18 cellular contexts compared by ENCODE assay signal in genomic region chr2:229178706-229179105, GRCh38.
DNase-seq lines count a peak whose midpoint lies in the region; ATAC-seq, FAIRE-seq and TF ChIP-seq lines count a peak whose summit lies in the region.
"Had no signal": no experiment of that assay in that cellular context is flagged by ENCODE, and none has a peak within 500 bp of the region (broad histone marks: within the 10 kb centered on the region; RNA-seq: fewer than 3 reads in every experiment).

No MANE protein-coding gene starts in this region.

- H3K4me1 ChIP-seq in right atrium auricular region (peaks cover 0 to 12% of the 10 kb centered on the region in 2 donors), right lobe of liver (peaks cover 0 to 32% (median 9%) of the 10 kb centered on the region in 4 donors), HepG2 (ENCODE audit: insufficient read depth, low read length) (no peaks in the 10 kb centered on the region), kidney (ENCODE audit: control insufficient read depth in 1 of 2, insufficient read depth in 1 of 2, low read depth in 1 of 2, low read length in 2 of 2) (peaks cover 0 to 2% of the 10 kb centered on the region in 2 donors), aorta (ENCODE audit: control insufficient read depth in 1 of 2, insufficient read depth in 2 of 2, low read length in 2 of 2) (peaks cover 5 to 6% of the 10 kb centered on the region in 2 donors)
- H3K4me1 ChIP-seq: A549, BLaER1 had no signal

- H2AFZ ChIP-seq in HepG2 (ENCODE audit: low read length), result no peak overlapping the region

- H3K9ac ChIP-seq in HepG2 (ENCODE audit: insufficient read depth, low read depth, low read length), result no peak overlapping the region
- no peak overlapping the region for H3K9ac ChIP-seq in kidney (ENCODE audit: low read length in 2 of 2)
- H3K9ac ChIP-seq: BLaER1 had no signal

- no peak for TF ChIP-seq EP300 in HepG2 (IDR thresholded peaks at IDR 0.05; ENCODE audit: low read depth in 2 of 2, low read length in 2 of 2)
- no peak for TF ChIP-seq EP300 in HepG2 (CRISPR knock-in tag; IDR thresholded peaks at IDR 0.05; ENCODE audit: borderline replicate concordance)

- TF ChIP-seq CTCF in right atrium auricular region (IDR thresholded peaks at IDR 0.05) (no peak), right lobe of liver (IDR thresholded peaks at IDR 0.05) (no peak), HepG2 (CRISPR knock-in tag; IDR thresholded peaks at IDR 0.05) (no peak), kidney (IDR thresholded peaks at IDR 0.05; ENCODE audit: borderline replicate concordance, extremely low read depth, insufficient read depth) (no peak)

- in situ Hi-C loops in HepG2 (cut with HindIII; ENCODE audit: extremely low pct_ligation_motif_present, low pct_unique_long_range_greater_than_20kb) (no loop called here), ACHN (cut with HindIII; ENCODE audit: low pct_ligation_motif_present, low pct_unique_long_range_greater_than_20kb, low sequenced_read_pairs) (no loop called here)

- no peak overlapping the region for H3K27ac ChIP-seq in right atrium auricular region
- peak overlapping the region in 2 of 3 donors; percentile 76 to 79 for H3K27ac ChIP-seq in right lobe of liver
- H3K27ac ChIP-seq in HepG2 (ENCODE audit: extremely low read length, insufficient read depth, low read length), result no peak overlapping the region
- no peak overlapping the region for H3K27ac ChIP-seq in kidney (ENCODE audit: low read depth in 2 of 2, low read length in 2 of 2)
- peak overlapping the region; percentile 73 to 79 for H3K27ac ChIP-seq in aorta (ENCODE audit: low read depth in 1 of 2, low read length in 2 of 2)
- H3K27ac ChIP-seq: 22Rv1, A549, BLaER1 had no signal

- FAIRE-seq in HepG2 (lab: Jason Lieb, UNC) (no peak), kidney (lab: Jason Lieb, UNC) (no peak)
- FAIRE-seq: A549, GM19239, H1 had no signal

- H3K9me3 ChIP-seq in right atrium auricular region (no peaks in the 10 kb centered on the region), right lobe of liver (no peaks in the 10 kb centered on the region), HepG2 (ENCODE audit: low read length) (peaks cover 96% of the 10 kb centered on the region), kidney (ENCODE audit: control insufficient read depth in 1 of 2, low read length in 2 of 2) (no peaks in the 10 kb centered on the region), aorta (ENCODE audit: control insufficient read depth, low read length) (no peaks in the 10 kb centered on the region)
- H3K9me3 ChIP-seq: A549, BLaER1 had no signal

- intact Hi-C loops in Right ventricle myocardium inferior (cut with DNase I) (no loop called here), right lobe of liver (cut with DNase I) (no loop called here), HepG2 (cut with micrococcal nuclease; ENCODE audit: unreplicated experiment) (no loop called here), kidney (cut with DNase I) (no loop called here), aorta (cut with DNase I) (no loop called here)

- no TSS peak for BruUV-seq in HepG2 (replicated peaks; lab: Mats Ljungman, UMichigan)

- H4K20me1 ChIP-seq in HepG2 (ENCODE audit: insufficient read depth, low read length), result no peaks in the 10 kb centered on the region
- H4K20me1 ChIP-seq: BLaER1 had no signal

- H3K36me3 ChIP-seq in right atrium auricular region, result no peaks in the 10 kb centered on the region
- H3K36me3 ChIP-seq in right lobe of liver, result no peaks in the 10 kb centered on the region
- no peaks in the 10 kb centered on the region for H3K36me3 ChIP-seq in HepG2 (replicated peaks in 1 of 2; ENCODE audit: control insufficient read depth in 1 of 2, insufficient read depth in 2 of 2, low read length in 2 of 2)
- no peaks in the 10 kb centered on the region for H3K36me3 ChIP-seq in kidney (ENCODE audit: control insufficient read depth in 1 of 2, insufficient read depth in 2 of 2, low read length in 2 of 2)
- H3K36me3 ChIP-seq in aorta (ENCODE audit: control insufficient read depth in 1 of 2, insufficient read depth in 2 of 2, low read length in 1 of 2), result no peaks in the 10 kb centered on the region
- H3K36me3 ChIP-seq: BLaER1 had no signal

- POLR2A ChIA-PET in HepG2 (lab: Yijun Ruan, JAX), result no interaction called here

- H3K4me3 ChIP-seq in right atrium auricular region (no peak overlapping the region), right lobe of liver (no peak overlapping the region), HepG2 (replicated peaks in 1 of 3; ENCODE audit: insufficient read depth in 1 of 3, low read depth in 2 of 3, low read length in 3 of 3) (no peak overlapping the region), kidney (ENCODE audit: low read length in 2 of 2) (no peak overlapping the region), aorta (ENCODE audit: low read length in 2 of 2) (no peak overlapping the region)
- H3K4me3 ChIP-seq: A549, BLaER1 had no signal

- 55% methylated on average over 5 of the region's 5 CpGs for WGBS in right lobe of liver (ENCODE audit: insufficient coverage, low coverage, low lambda C conversion rate, missing lambda C conversion rate)
- 71% methylated on average over 5 of the region's 5 CpGs for WGBS in HepG2 (ENCODE audit: low lambda C conversion rate)
- WGBS in aorta, 2 donors, result 81 to 83% methylated on average over 5 of the region's 5 CpGs

- no peak overlapping the region for H3K4me2 ChIP-seq in HepG2 (ENCODE audit: low read depth, low read length)
- H3K4me2 ChIP-seq: A549, BLaER1 had no signal

- DNase-seq in Right ventricle myocardium inferior (ENCODE audit: missing footprints), result no peak
- no peak for DNase-seq in right atrium auricular region (ENCODE audit: low spot score)
- DNase-seq in right lobe of liver, result no peak
- DNase-seq in HepG2 (ENCODE audit: low spot score), result no peak
- DNase-seq in kidney, result peak; percentile 35
- DNase-seq in aorta, result no peak
- no peak for DNase-seq in ACHN
- DNase-seq: Calu3; CD4-positive, alpha-beta memory T cell; DMS79 treated with DMSO at 0.1 percent for 48 hours; GF-D8; H9 had no signal

- peak; percentile 29 for ATAC-seq in Right ventricle myocardium inferior
- ATAC-seq in right lobe of liver, result peak in 3 of 4 donors; percentile 11 to 19 (median 17)
- ATAC-seq in HepG2, result no peak
- ATAC-seq in aorta (ENCODE audit: low FRiP score), result no peak
- ATAC-seq in GM18868 (IDR thresholded peaks at IDR 0.05; ENCODE audit: unreplicated experiment), result no peak
- ATAC-seq: A549 had no signal

- no peak for TF ChIP-seq RAD21 in HepG2 (CRISPR knock-in tag; IDR thresholded peaks at IDR 0.05)

- H3K79me2 ChIP-seq in HepG2 (ENCODE audit: insufficient read depth, low read length), result no peaks in the 10 kb centered on the region

- TF ChIP-seq POLR2A in right lobe of liver (IDR thresholded peaks at IDR 0.05) (no peak), HepG2 (IDR thresholded peaks at IDR 0.05; ENCODE audit: insufficient read depth in 1 of 2, low read depth in 2 of 2, low read length in 2 of 2) (no peak)

- CTCF ChIA-PET in HepG2 (lab: Yijun Ruan, JAX; ENCODE audit: low intra/inter-chr PET ratio, low total read pairs), result no interaction called here

- H3K27me3 ChIP-seq in right atrium auricular region (no peaks in the 10 kb centered on the region), right lobe of liver (no peaks in the 10 kb centered on the region), HepG2 (ENCODE audit: control insufficient read depth in 1 of 2, insufficient read depth in 2 of 2, low read length in 2 of 2) (no peaks in the 10 kb centered on the region), aorta (ENCODE audit: control insufficient read depth in 1 of 2, insufficient read depth in 2 of 2, low read length in 1 of 2) (no peaks in the 10 kb centered on the region)
- H3K27me3 ChIP-seq: BLaER1 had no signal

TF ChIP-seq in HepG2, 621 proteins besides CTCF, POLR2A, EP300 and RAD21 (continues in another document):
- TF ChIP-seq TBX2 (CRISPR knock-in tag; IDR thresholded peaks at IDR 0.05; ENCODE audit: borderline replicate concordance) (no peak), FUBP1 (CRISPR knock-in tag; IDR thresholded peaks at IDR 0.05; ENCODE audit: borderline replicate concordance) (no peak), ZNF136 (CRISPR knock-in tag; IDR thresholded peaks at IDR 0.05; ENCODE audit: low read depth) (no peak), ZNF556 (CRISPR knock-in tag; IDR thresholded peaks at IDR 0.05; ENCODE audit: borderline replicate concordance) (no peak), PHB2 (IDR thresholded peaks at IDR 0.05; ENCODE audit: partially characterized antibody) (no peak), FOXO4 (CRISPR knock-in tag; conservative IDR thresholded peaks at IDR 0.05) (no peak), ATF1 (CRISPR knock-in tag; IDR thresholded peaks at IDR 0.05) (no peak)

Comparison
In these comparisons a context has a peak if more than half of its experiments do, and no peak if none do; other contexts are left out.
1. ATAC-seq: peak in Right ventricle myocardium inferior (single experiment) and right lobe of liver (3 of 4); none in HepG2 (single experiment), aorta (single experiment) and GM18868 (single experiment).
2. H3K27ac ChIP-seq: peak in right lobe of liver (2 of 3) and aorta (2 of 2); none in right atrium auricular region (0 of 2), HepG2 (single experiment) and kidney (0 of 2).